4 cellular contexts compared by ENCODE assay signal in genomic region chr22:45295004-45295403, GRCh38. TPM values are rescaled to one million over a fixed set of nuclear protein-coding genes. Genes with fewer than 3 reads are reported as not detected.
"Had no signal": no experiment of that assay in that cellular context is flagged by ENCODE, and none has a peak within 500 bp of the region (broad histone marks: within the 10 kb centered on the region; RNA-seq: fewer than 3 reads in every experiment).

No MANE protein-coding gene starts in this region.

RNA-seq across cellular contexts. Expression of gene UPK3A, which starts 10.3 kb away (rescaled TPM):
- total RNA-seq: M059J, SJCRH30, SK-MEL-5, T-cell had no signal
